In the genomic region with DNA sequence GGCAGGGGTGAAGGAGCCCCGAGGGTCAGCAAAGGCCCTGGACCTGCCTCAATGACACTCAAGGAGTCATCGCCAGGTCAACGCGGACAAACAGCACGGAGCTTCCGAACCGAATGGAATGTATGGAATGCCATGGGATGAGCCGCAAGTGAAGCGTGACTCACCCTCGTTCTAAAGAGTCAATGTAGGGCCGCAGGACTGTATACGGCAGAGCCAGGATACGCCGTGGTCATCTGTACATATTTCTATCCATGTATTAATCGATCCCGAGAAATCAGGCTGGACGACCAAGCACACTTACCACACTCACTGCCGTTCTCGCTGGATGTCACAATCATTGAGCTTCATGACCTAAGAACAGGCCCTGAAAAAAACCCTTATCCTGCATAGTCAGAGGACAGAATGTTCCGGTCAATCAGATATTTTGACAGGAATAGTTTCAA, we compare ENCODE assay signal across 1 cellular context.
TF ChIP-seq lines count a peak whose summit lies in the region.

No MANE protein-coding gene starts in this region.

TF ChIP-seq in HepG2, 621 proteins besides CTCF, POLR2A, EP300 and RAD21:
- TF ChIP-seq, protein P1, sequence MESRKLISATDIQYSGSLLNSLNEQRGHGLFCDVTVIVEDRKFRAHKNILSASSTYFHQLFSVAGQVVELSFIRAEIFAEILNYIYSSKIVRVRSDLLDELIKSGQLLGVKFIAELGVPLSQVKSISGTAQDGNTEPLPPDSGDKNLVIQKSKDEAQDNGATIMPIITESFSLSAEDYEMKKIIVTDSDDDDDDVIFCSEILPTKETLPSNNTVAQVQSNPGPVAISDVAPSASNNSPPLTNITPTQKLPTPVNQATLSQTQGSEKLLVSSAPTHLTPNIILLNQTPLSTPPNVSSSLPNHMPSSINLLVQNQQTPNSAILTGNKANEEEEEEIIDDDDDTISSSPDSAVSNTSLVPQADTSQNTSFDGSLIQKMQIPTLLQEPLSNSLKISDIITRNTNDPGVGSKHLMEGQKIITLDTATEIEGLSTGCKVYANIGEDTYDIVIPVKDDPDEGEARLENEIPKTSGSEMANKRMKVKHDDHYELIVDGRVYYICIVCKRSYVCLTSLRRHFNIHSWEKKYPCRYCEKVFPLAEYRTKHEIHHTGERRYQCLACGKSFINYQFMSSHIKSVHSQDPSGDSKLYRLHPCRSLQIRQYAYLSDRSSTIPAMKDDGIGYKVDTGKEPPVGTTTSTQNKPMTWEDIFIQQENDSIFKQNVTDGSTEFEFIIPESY (CRISPR knock-in tag; IDR thresholded peaks at IDR 0.05) = peak; percentile 17; the same call in 1 of the 2 replicates
- TF ChIP-seq ZBTB38 (CRISPR knock-in tag; IDR thresholded peaks at IDR 0.05) (peak; percentile 43; the same call in 1 of the 2 replicates), FOSL2 (CRISPR knock-in tag; IDR thresholded peaks at IDR 0.05) (peak; percentile 73), BCL3 (CRISPR knock-in tag; IDR thresholded peaks at IDR 0.05) (no peak), RARA (CRISPR knock-in tag; IDR thresholded peaks at IDR 0.05) (peak; percentile 44; the same call in 1 of the 2 replicates), MED8 (CRISPR knock-in tag; IDR thresholded peaks at IDR 0.05; ENCODE audit: insufficient replicate concordance) (no peak), TEAD3 (CRISPR knock-in tag; optimal IDR thresholded peaks at IDR 0.05; ENCODE audit: borderline replicate concordance) (peak; percentile 90)
